1 cellular context compared by ENCODE assay signal in genomic region chr19:12400618-12401502, GRCh38.
TF ChIP-seq lines count a peak whose summit lies in the region.

Gene ZNF799 (minus strand): TSS chr19:12401271. CDS start chr19:12401070, 201 bp downstream.

TF ChIP-seq in HepG2, 621 proteins besides CTCF, POLR2A, EP300 and RAD21 (continued from another document and continues in another):
- TF ChIP-seq AKNA (CRISPR knock-in tag; IDR thresholded peaks at IDR 0.05; ENCODE audit: borderline replicate concordance) (no peak), THAP11 (CRISPR knock-in tag; IDR thresholded peaks at IDR 0.05) (peak; percentile 42; the same call in 1 of the 2 replicates), ZNF687 (CRISPR knock-in tag; IDR thresholded peaks at IDR 0.05) (peak; percentile 77), ZNF136 (CRISPR knock-in tag; IDR thresholded peaks at IDR 0.05; ENCODE audit: low read depth) (no peak), SIN3A (IDR thresholded peaks at IDR 0.05; ENCODE audit: borderline replicate concordance, low read depth, low read length) (peak; percentile 94; the same call in 1 of the 2 replicates), ZMYM3 (CRISPR knock-in tag; IDR thresholded peaks at IDR 0.05) (no peak), AFF4 (CRISPR knock-in tag; IDR thresholded peaks at IDR 0.05) (no peak), DMTF1 (CRISPR knock-in tag; IDR thresholded peaks at IDR 0.05) (no peak), DDIT3 (CRISPR knock-in tag; IDR thresholded peaks at IDR 0.05) (no peak), CERS6 (CRISPR knock-in tag; IDR thresholded peaks at IDR 0.05) (no peak), FOXP1 (IDR thresholded peaks at IDR 0.05) (no peak), FOXP1 (CRISPR knock-in tag; IDR thresholded peaks at IDR 0.05) (0 out of 2 replicates have a peak, but pooled peaks have one; percentile 8), ZNF24 (IDR thresholded peaks at IDR 0.05) (no peak), RERE (CRISPR knock-in tag; IDR thresholded peaks at IDR 0.05; ENCODE audit: low read depth) (0 out of 2 replicates have a peak, but pooled peaks have one; percentile 15), RORA (CRISPR knock-in tag; IDR thresholded peaks at IDR 0.05) (no peak), CCDC6 (CRISPR knock-in tag; IDR thresholded peaks at IDR 0.05) (no peak), HBP1 (CRISPR knock-in tag; IDR thresholded peaks at IDR 0.05; ENCODE audit: low read depth) (0 out of 2 replicates have a peak, but pooled peaks have one; percentile 34), PAXIP1 (CRISPR knock-in tag; conservative IDR thresholded peaks at IDR 0.05) (peak; percentile 87), RAD51 (IDR thresholded peaks at IDR 0.05; ENCODE audit: borderline replicate concordance) (no peak), ATAD3A (CRISPR knock-in tag; IDR thresholded peaks at IDR 0.05) (no peak)
